Comparison of ENCODE assay signal across 8 cellular contexts in genomic region chr2:218269900-218270720, GRCh38. TPM values are rescaled to one million over a fixed set of nuclear protein-coding genes. Genes with fewer than 3 reads are reported as not detected.
DNase-seq lines count a peak whose midpoint lies in the region; ATAC-seq, FAIRE-seq and TF ChIP-seq lines count a peak whose summit lies in the region.

A gene with protein sequence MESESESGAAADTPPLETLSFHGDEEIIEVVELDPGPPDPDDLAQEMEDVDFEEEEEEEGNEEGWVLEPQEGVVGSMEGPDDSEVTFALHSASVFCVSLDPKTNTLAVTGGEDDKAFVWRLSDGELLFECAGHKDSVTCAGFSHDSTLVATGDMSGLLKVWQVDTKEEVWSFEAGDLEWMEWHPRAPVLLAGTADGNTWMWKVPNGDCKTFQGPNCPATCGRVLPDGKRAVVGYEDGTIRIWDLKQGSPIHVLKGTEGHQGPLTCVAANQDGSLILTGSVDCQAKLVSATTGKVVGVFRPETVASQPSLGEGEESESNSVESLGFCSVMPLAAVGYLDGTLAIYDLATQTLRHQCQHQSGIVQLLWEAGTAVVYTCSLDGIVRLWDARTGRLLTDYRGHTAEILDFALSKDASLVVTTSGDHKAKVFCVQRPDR (minus strand): TSS chr2:218270137. CDS start chr2:218270086, 51 bp downstream.
A gene with protein sequence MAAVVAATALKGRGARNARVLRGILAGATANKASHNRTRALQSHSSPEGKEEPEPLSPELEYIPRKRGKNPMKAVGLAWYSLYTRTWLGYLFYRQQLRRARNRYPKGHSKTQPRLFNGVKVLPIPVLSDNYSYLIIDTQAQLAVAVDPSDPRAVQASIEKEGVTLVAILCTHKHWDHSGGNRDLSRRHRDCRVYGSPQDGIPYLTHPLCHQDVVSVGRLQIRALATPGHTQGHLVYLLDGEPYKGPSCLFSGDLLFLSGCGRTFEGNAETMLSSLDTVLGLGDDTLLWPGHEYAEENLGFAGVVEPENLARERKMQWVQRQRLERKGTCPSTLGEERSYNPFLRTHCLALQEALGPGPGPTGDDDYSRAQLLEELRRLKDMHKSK (plus strand): TSS chr2:218270519. CDS start chr2:218270536, 17 bp downstream.

- no peaks in the 10 kb centered on the region for H3K27me3 ChIP-seq in keratinocyte (ENCODE audit: control insufficient read depth, extremely low read depth, insufficient read depth, low read length)

- FAIRE-seq in keratinocyte (lab: Jason Lieb, UNC) = peak; percentile 65

- H3K9ac ChIP-seq in keratinocyte (ENCODE audit: control insufficient read depth, extremely low read depth, insufficient read depth, low read length) = peak within 1 kb of the TSS; percentile 94

- H3K27ac ChIP-seq in keratinocyte (ENCODE audit: control insufficient read depth, insufficient read depth, low read length) = peak within 1 kb of the TSS; percentile 89

- DNase-seq in AG20443 (ENCODE audit: low spot score) = peak; percentile 99
- peak; percentile 98 for DNase-seq in NCI-H510A (lab: John Stamatoyannopoulos, UW)
- DNase-seq in activated CD4-positive, alpha-beta T cell treated with anti-CD3 and anti-CD28 coated beads for 1 hour = peak; percentile 100
- DNase-seq in cerebellum (ENCODE audit: low spot score) = peak; percentile 100
- peak; percentile 90 for DNase-seq in keratinocyte (ENCODE audit: low read depth, low spot score)
- peak; percentile 100 for DNase-seq in stimulated activated CD4-positive, alpha-beta T cell treated with anti-CD3 and anti-CD28 coated beads, Interleukin-15, amount 100 ng/mL, for 1 hour (ENCODE audit: low read depth in 1 of 2, low spot score in 1 of 2)

- H3K79me2 ChIP-seq in keratinocyte (ENCODE audit: control insufficient read depth, insufficient read depth, low read length) = peaks cover 14% of the 10 kb centered on the region

- H2AFZ ChIP-seq in keratinocyte (ENCODE audit: control insufficient read depth, low read length) = peak within 1 kb of the TSS; percentile 86

- H3K36me3 ChIP-seq in keratinocyte (ENCODE audit: control insufficient read depth in 2 of 2, extremely low read depth in 1 of 2, insufficient read depth in 2 of 2, low read length in 2 of 2) = peaks cover 30 to 31% of the 10 kb centered on the region in 2 experiments

- H4K20me1 ChIP-seq in keratinocyte (ENCODE audit: control insufficient read depth, extremely low read depth, insufficient read depth, low read length) = no peaks in the 10 kb centered on the region

- H3K4me2 ChIP-seq in keratinocyte (ENCODE audit: control insufficient read depth, extremely low read depth, insufficient read depth, low read depth, low read length) = peak within 1 kb of the TSS; percentile 100

- peaks cover 27% of the 10 kb centered on the region for H3K4me1 ChIP-seq in keratinocyte (ENCODE audit: control insufficient read depth, extremely low read depth, insufficient read depth, low read length)

- dilution Hi-C loops in keratinocyte (cut with MboI; ENCODE audit: extremely low pct_ligation_motif_present, low sequenced_read_pairs) = no loop called here

- H3K9me1 ChIP-seq in keratinocyte (ENCODE audit: control insufficient read depth, extremely low read depth, insufficient read depth, low read length) = peaks cover 2% of the 10 kb centered on the region

- H3K9me3 ChIP-seq in keratinocyte (ENCODE audit: control insufficient read depth, low read depth, low read length) = no peaks in the 10 kb centered on the region

- peak within 1 kb of the TSS; percentile 76 to 96 (median 93) for H3K4me3 ChIP-seq in keratinocyte (ENCODE audit: control insufficient read depth in 2 of 3, extremely low read depth in 1 of 3, insufficient read depth in 2 of 3, low read depth in 1 of 3, low read length in 3 of 3)

- peak; percentile 91 for ATAC-seq in HG03432 (IDR thresholded peaks at IDR 0.05; ENCODE audit: unreplicated experiment)

- TF ChIP-seq POLR2A in GM19099 (IDR thresholded peaks at IDR 0.05; ENCODE audit: extremely low read depth, insufficient read length, low read depth) = peak; percentile 73

- no peak for TF ChIP-seq CTCF in keratinocyte (optimal IDR thresholded peaks at IDR 0.05 in 1 of 3, IDR thresholded peaks at IDR 0.05 in 1 of 3, conservative IDR thresholded peaks at IDR 0.05 in 1 of 3; ENCODE audit: extremely low read depth in 1 of 3, insufficient read depth in 2 of 3, low read length in 3 of 3)

RNA-seq across cellular contexts. Expression of the first gene that starts in this region (rescaled TPM):
- total RNA-seq in cerebellum = 52.1 TPM
- polyA plus RNA-seq in keratinocyte = 76.3 to 94.3 TPM (median 78.4 TPM) in 3 replicates
- 115 TPM for polyA plus RNA-seq in keratinocyte (2011; ENCODE audit: low read depth)
- 46.1 and 129 TPM in 2 replicates for polyA plus RNA-seq in keratinocyte (2011; cell fraction: cytosol; rRNA removed)
- polyA plus RNA-seq in keratinocyte (2011; cell fraction: nucleus; rRNA removed) = 108 and 122 TPM in 2 replicates
- 113 and 114 TPM in 2 replicates for polyA plus RNA-seq in keratinocyte (2012; ENCODE audit: low replicate concordance)
- 54.2 to 86.2 TPM (median 64.0 TPM) in 3 replicates for polyA minus RNA-seq in keratinocyte
- polyA minus RNA-seq in keratinocyte (2011; cell fraction: cytosol; rRNA and poly(A)+ RNA removed) = 100 TPM
- polyA minus RNA-seq in keratinocyte (2011; cell fraction: nucleus; rRNA and poly(A)+ RNA removed) = 44.9 and 45.3 TPM in 2 replicates

RNA-seq across cellular contexts. Expression of the second gene that starts in this region (rescaled TPM):
- total RNA-seq in cerebellum = 12.2 TPM
- 21.8 to 36.2 TPM (median 22.8 TPM) in 3 replicates for polyA plus RNA-seq in keratinocyte
- polyA plus RNA-seq in keratinocyte (2011; ENCODE audit: low read depth) = 10.8 TPM
- 20.8 and 30.2 TPM in 2 replicates for polyA plus RNA-seq in keratinocyte (2011; cell fraction: cytosol; rRNA removed)
- polyA plus RNA-seq in keratinocyte (2011; cell fraction: nucleus; rRNA removed) = 21.9 and 23.9 TPM in 2 replicates
- polyA plus RNA-seq in keratinocyte (2012; ENCODE audit: low replicate concordance) = 29.2 and 36.6 TPM in 2 replicates
- 6.2 to 31.2 TPM (median 9.2 TPM) in 3 replicates for polyA minus RNA-seq in keratinocyte
- polyA minus RNA-seq in keratinocyte (2011; cell fraction: cytosol; rRNA and poly(A)+ RNA removed) = 13.4 TPM
- polyA minus RNA-seq in keratinocyte (2011; cell fraction: nucleus; rRNA and poly(A)+ RNA removed) = 5.5 and 7.0 TPM in 2 replicates

Comparison
In these comparisons a context has a peak if more than half of its experiments do, and no peak if none do; other contexts are left out.
1. Peak in every context shown above with its lines: DNase-seq, ATAC-seq, H3K4me3 ChIP-seq and H3K27ac ChIP-seq.